21 cellular contexts compared by ENCODE assay signal in the genomic region with DNA sequence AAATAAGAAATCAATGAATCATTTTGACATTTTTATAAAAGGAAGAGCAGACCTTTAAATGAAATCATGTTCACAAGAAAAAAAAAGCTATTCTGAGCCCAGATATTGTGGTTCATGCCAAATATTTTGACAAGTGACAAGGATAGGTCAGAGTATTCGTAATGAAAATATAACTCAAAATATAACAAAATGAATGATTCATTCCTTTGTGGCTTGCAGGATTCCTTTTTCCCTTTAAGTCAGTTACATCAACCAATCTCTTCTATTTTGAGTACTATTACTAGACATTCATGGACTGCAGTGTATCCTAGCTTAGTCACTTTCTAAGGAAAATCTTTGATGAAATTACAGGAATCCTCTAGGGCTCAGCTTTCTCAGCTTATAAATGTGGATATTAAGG.
A peak's percentile ranks its signal among the peaks of the same experiment; 100 is the strongest.
DNase-seq lines count a peak whose midpoint lies in the region; ATAC-seq and TF ChIP-seq lines count a peak whose summit lies in the region.
"Had no signal": no experiment of that assay in that cellular context is flagged by ENCODE, and none has a peak within 500 bp of the region (broad histone marks: within the 10 kb centered on the region; RNA-seq: fewer than 3 reads in every experiment).

No MANE protein-coding gene starts in this region.

- H3K36me3 ChIP-seq in brain microvascular endothelial cell (replicated peaks): no peaks in the 10 kb centered on the region
- H3K36me3 ChIP-seq: left ventricle myocardium inferior had no signal

- no peak overlapping the region for H3K27ac Mint-ChIP-seq in progenitor cell of endocrine pancreas
- no peak overlapping the region for H3K27ac Mint-ChIP-seq in activated CD4-positive, alpha-beta memory T cell treated with anti-CD3 and anti-CD28 coated beads, Interleukin-2, amount 10 ng/mL, durations not matched to agents 7 days and 5 days
- H3K27ac Mint-ChIP-seq: activated CD8-positive, alpha-beta memory T cell treated with anti-CD3 and anti-CD28 coated beads, Interleukin-2, amount 10 ng/mL, durations not matched to agents 7 days and 5 days; T-helper 2 cell treated with Interferon-gamma antibody and Interleukin-4, amounts not matched to agents 5 μg/mL and 100 μg/mL, for 36 hours had no signal

- no peak overlapping the region for H3K4me3 ChIP-seq in brain microvascular endothelial cell (ENCODE audit: low read depth, low read length)
- H3K4me3 ChIP-seq: body of pancreas, left ventricle myocardium inferior, mucosa of descending colon had no signal

- H3K36me3 Mint-ChIP-seq in progenitor cell of endocrine pancreas (ENCODE audit: insufficient read depth): no peaks in the 10 kb centered on the region
- H3K36me3 Mint-ChIP-seq in activated CD4-positive, alpha-beta memory T cell treated with anti-CD3 and anti-CD28 coated beads, Interleukin-2, amount 10 ng/mL, durations not matched to agents 7 days and 5 days (ENCODE audit: low read depth): no peaks in the 10 kb centered on the region
- H3K36me3 Mint-ChIP-seq: activated CD8-positive, alpha-beta memory T cell treated with anti-CD3 and anti-CD28 coated beads, Interleukin-2, amount 10 ng/mL, durations not matched to agents 7 days and 5 days had no signal

- no peaks in the 10 kb centered on the region for H3K4me1 Mint-ChIP-seq in progenitor cell of endocrine pancreas (ENCODE audit: low read depth)
- H3K4me1 Mint-ChIP-seq in activated CD4-positive, alpha-beta memory T cell treated with anti-CD3 and anti-CD28 coated beads, Interleukin-2, amount 10 ng/mL, durations not matched to agents 7 days and 5 days: no peaks in the 10 kb centered on the region
- H3K4me1 Mint-ChIP-seq: activated CD8-positive, alpha-beta memory T cell treated with anti-CD3 and anti-CD28 coated beads, Interleukin-2, amount 10 ng/mL, durations not matched to agents 7 days and 5 days had no signal

- H3K4me1 ChIP-seq in foreskin keratinocyte: no peaks in the 10 kb centered on the region
- H3K4me1 ChIP-seq: body of pancreas, left ventricle myocardium inferior had no signal

- in situ Hi-C loops in brain microvascular endothelial cell (cut with HindIII; ENCODE audit: low pct_ligation_motif_present, low sequenced_read_pairs): no loop called here

- peak; percentile 62 for ATAC-seq in foreskin keratinocyte
- no peak for ATAC-seq in left cardiac atrium
- ATAC-seq: activated CD8-positive, alpha-beta memory T cell treated with anti-CD3 and anti-CD28 coated beads, Interleukin-2, amount 10 ng/mL, durations not matched to agents 7 days and 5 days; body of pancreas; mucosa of descending colon; sciatic nerve had no signal

- POLR2A ChIA-PET in activated CD4-positive, alpha-beta memory T cell treated with anti-CD3 and anti-CD28 coated beads, Interleukin-2, amount 10 ng/mL, durations not matched to agents 7 days and 5 days (lab: Charles Lee): no interaction called here

- H3K27me3 ChIP-seq in brain microvascular endothelial cell (replicated peaks): no peaks in the 10 kb centered on the region
- no peaks in the 10 kb centered on the region for H3K27me3 ChIP-seq in foreskin keratinocyte
- H3K27me3 ChIP-seq: body of pancreas had no signal

- no peak overlapping the region for H3K27ac ChIP-seq in brain microvascular endothelial cell
- H3K27ac ChIP-seq in foreskin keratinocyte: no peak overlapping the region
- H3K27ac ChIP-seq: body of pancreas, left ventricle myocardium inferior had no signal

- H3K27me3 Mint-ChIP-seq in progenitor cell of endocrine pancreas: no peaks in the 10 kb centered on the region
- no peaks in the 10 kb centered on the region for H3K27me3 Mint-ChIP-seq in activated CD4-positive, alpha-beta memory T cell treated with anti-CD3 and anti-CD28 coated beads, Interleukin-2, amount 10 ng/mL, durations not matched to agents 7 days and 5 days
- H3K27me3 Mint-ChIP-seq: activated CD8-positive, alpha-beta memory T cell treated with anti-CD3 and anti-CD28 coated beads, Interleukin-2, amount 10 ng/mL, durations not matched to agents 7 days and 5 days had no signal

- CTCF ChIA-PET in activated CD4-positive, alpha-beta memory T cell treated with anti-CD3 and anti-CD28 coated beads, Interleukin-2, amount 10 ng/mL, durations not matched to agents 7 days and 5 days (lab: Charles Lee): no interaction called here

- TF ChIP-seq CTCF in brain microvascular endothelial cell (IDR thresholded peaks at IDR 0.05; ENCODE audit: low read depth, low read length, missing control alignments) (no peak), foreskin keratinocyte (conservative IDR thresholded peaks at IDR 0.05) (no peak), progenitor cell of endocrine pancreas (IDR thresholded peaks at IDR 0.05; ENCODE audit: unreplicated experiment) (no peak)

- no peaks in the 10 kb centered on the region for H3K9me3 Mint-ChIP-seq in progenitor cell of endocrine pancreas (ENCODE audit: low read depth)
- no peaks in the 10 kb centered on the region for H3K9me3 Mint-ChIP-seq in activated CD4-positive, alpha-beta memory T cell treated with anti-CD3 and anti-CD28 coated beads, Interleukin-2, amount 10 ng/mL, durations not matched to agents 7 days and 5 days
- H3K9me3 Mint-ChIP-seq: T-helper 2 cell treated with Interferon-gamma antibody and Interleukin-4, amounts not matched to agents 5 μg/mL and 100 μg/mL, for 36 hours had no signal

- DNase-seq in AG08395 (ENCODE audit: low spot score): peak; percentile 18
- DNase-seq in HT1080 (ENCODE audit: low read depth): peak; percentile 69
- DNase-seq in brain microvascular endothelial cell: peak; percentile 37
- peak; percentile 7 to 57 for DNase-seq in foreskin keratinocyte
- no peak for DNase-seq in progenitor cell of endocrine pancreas (ENCODE audit: low spot score, unreplicated experiment)
- DNase-seq in activated naive CD4-positive, alpha-beta T cell treated with anti-CD3 and anti-CD28 coated beads, Interleukin-2, amount 50 U/mL, for 16 hours: no peak
- no peak for DNase-seq in activated CD4-positive, alpha-beta memory T cell treated with anti-CD3 and anti-CD28 coated beads, Interleukin-2, amount 10 ng/mL, durations not matched to agents 7 days and 5 days
- DNase-seq in left cardiac atrium: no peak
- DNase-seq: ACHN; activated CD8-positive, alpha-beta memory T cell treated with anti-CD3 and anti-CD28 coated beads, Interleukin-2, amount 10 ng/mL, durations not matched to agents 7 days and 5 days; activated gamma-delta T cell; body of pancreas; effector CD4-positive, alpha-beta T cell; left ventricle myocardium inferior; MM.1S; mucosa of descending colon; NCI-H510A treated with DMSO at 0.1 percent for 48 hours; occipital lobe; SHP77 treated with DMSO at 0.1 percent for 48 hours had no signal

- H3K4me3 Mint-ChIP-seq in progenitor cell of endocrine pancreas (ENCODE audit: low read depth): no peak overlapping the region
- H3K4me3 Mint-ChIP-seq in activated CD4-positive, alpha-beta memory T cell treated with anti-CD3 and anti-CD28 coated beads, Interleukin-2, amount 10 ng/mL, durations not matched to agents 7 days and 5 days: no peak overlapping the region
- H3K4me3 Mint-ChIP-seq: activated CD8-positive, alpha-beta memory T cell treated with anti-CD3 and anti-CD28 coated beads, Interleukin-2, amount 10 ng/mL, durations not matched to agents 7 days and 5 days; T-helper 2 cell treated with Interferon-gamma antibody and Interleukin-4, amounts not matched to agents 5 μg/mL and 100 μg/mL, for 36 hours had no signal

- intact Hi-C loops in left cardiac atrium (cut with DNase I): no loop called here

Comparison
In these comparisons a context has a peak if more than half of its experiments do, and no peak if none do; other contexts are left out.
1. DNase-seq: peak in AG08395 (single experiment), HT1080 (single experiment), brain microvascular endothelial cell (single experiment) and foreskin keratinocyte (2 of 2); none in progenitor cell of endocrine pancreas (single experiment), activated naive CD4-positive, alpha-beta T cell treated with anti-CD3 and anti-CD28 coated beads, Interleukin-2, amount 50 U/mL, for 16 hours (single experiment), activated CD4-positive, alpha-beta memory T cell treated with anti-CD3 and anti-CD28 coated beads, Interleukin-2, amount 10 ng/mL, durations not matched to agents 7 days and 5 days (single experiment) and left cardiac atrium (single experiment).